In the genomic region with DNA sequence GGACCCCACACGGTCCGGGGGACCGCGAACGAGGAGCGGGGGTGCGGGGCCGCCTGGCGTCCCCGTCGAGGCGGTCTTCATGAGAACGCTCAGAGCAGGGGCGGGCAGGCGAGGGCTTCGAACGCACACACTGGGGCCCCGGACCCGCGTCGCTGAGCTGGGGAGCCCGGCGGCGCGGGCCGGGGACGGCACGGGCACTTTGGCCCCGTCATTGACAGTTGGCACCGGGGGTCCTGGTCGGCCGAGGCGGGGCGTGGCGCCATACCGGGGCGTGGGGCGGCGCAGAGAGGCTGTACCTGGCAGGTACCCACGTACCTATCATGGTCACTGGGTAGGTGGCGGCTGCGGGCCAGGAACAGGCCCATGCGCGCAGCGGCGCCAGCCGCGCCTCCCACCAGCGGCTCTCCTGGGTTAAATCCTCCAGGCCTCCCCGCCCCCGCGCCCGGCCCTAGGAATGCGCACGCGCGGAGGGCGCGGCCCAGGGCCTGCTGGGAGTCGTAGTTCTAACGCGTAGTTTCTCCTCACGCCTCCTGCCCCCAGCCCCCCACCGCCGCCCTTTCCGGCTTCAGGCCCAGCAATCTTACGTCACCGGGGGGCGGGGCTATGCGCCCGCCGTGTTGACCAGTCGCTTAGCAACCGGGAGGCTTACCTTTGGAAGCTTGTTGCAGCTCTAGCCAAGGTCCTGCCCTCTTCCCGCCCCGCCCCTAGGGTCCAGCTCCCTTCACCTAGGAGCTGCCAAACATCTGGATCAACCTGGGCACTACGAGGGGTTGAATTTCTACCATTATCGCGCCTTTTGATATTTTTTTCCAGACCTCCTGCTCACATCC, we compare ENCODE assay signal across 8 cellular contexts. TPM values are rescaled to one million over a fixed set of nuclear protein-coding genes. Genes with fewer than 3 reads are reported as not detected.
A peak's percentile ranks its signal among the peaks of the same experiment; 100 is the strongest.
DNase-seq lines count a peak whose midpoint lies in the region; ATAC-seq and TF ChIP-seq lines count a peak whose summit lies in the region.

PACRG (plus strand) TSS at position 628 of the 830 bp plus-strand sequence.
PRKN (minus strand) TSS at position 420 of the 830 bp plus-strand sequence.

- no peaks in the 10 kb centered on the region for H3K36me3 ChIP-seq in ACC112 (ENCODE audit: insufficient read depth, low read length)
- H3K36me3 ChIP-seq in colonic mucosa = no peaks in the 10 kb centered on the region

- H3K9ac ChIP-seq in colonic mucosa (ENCODE audit: low read depth in 2 of 2, low read length in 2 of 2) = peak within 1 kb of the TSS; percentile 79 to 90

- H3K4me3 ChIP-seq in ACC112 (ENCODE audit: low read depth, low read length) = peak within 1 kb of the TSS; percentile 96
- H3K4me3 ChIP-seq in colonic mucosa = peak within 1 kb of the TSS; percentile 87

- H3K27ac ChIP-seq in ACC112 (ENCODE audit: low read depth, low read length) = peak within 1 kb of the TSS; percentile 21; the same call in 1 of the 2 replicates
- peak within 1 kb of the TSS; percentile 81 for H3K27ac ChIP-seq in colonic mucosa

- H2AFZ ChIP-seq in ACC112 (ENCODE audit: low read length, unreplicated experiment) = peak within 1 kb of the TSS; percentile 91

- H3K9me3 ChIP-seq in colonic mucosa = no peaks in the 10 kb centered on the region

- ATAC-seq in GM18873 (IDR thresholded peaks at IDR 0.05; ENCODE audit: low FRiP score, unreplicated experiment) (peak; percentile 94), HG03139 (IDR thresholded peaks at IDR 0.05; ENCODE audit: unreplicated experiment) (peak; percentile 99)

- H3K27me3 ChIP-seq in ACC112 (ENCODE audit: insufficient read depth, low read length) (no peaks in the 10 kb centered on the region), colonic mucosa (no peaks in the 10 kb centered on the region)

- no peak for TF ChIP-seq CTCF in colonic mucosa (IDR thresholded peaks at IDR 0.05)

- no peaks in the 10 kb centered on the region for H3K79me2 ChIP-seq in ACC112 (ENCODE audit: control insufficient read depth, insufficient read depth, low read length, unreplicated experiment)

- H3K4me1 ChIP-seq in ACC112 (ENCODE audit: control insufficient read depth, insufficient read depth, low read length, unreplicated experiment) = peaks cover 7% of the 10 kb centered on the region
- H3K4me1 ChIP-seq in colonic mucosa = peaks cover 15% of the 10 kb centered on the region

- peak; percentile 94 for DNase-seq in NCI-H226
- peak; percentile 99 for DNase-seq in activated CD4-positive, alpha-beta T cell treated with anti-CD3 and anti-CD28 coated beads for 48 hours
- DNase-seq in colonic mucosa = peak; percentile 99
- DNase-seq in kidney glomerular epithelial cell (lab: John Stamatoyannopoulos, UW) = peak; percentile 95
- DNase-seq in stimulated activated CD4-positive, alpha-beta T cell treated with anti-CD3 and anti-CD28 coated beads, Interleukin-15, amount 100 ng/mL, for 24 hours = peak; percentile 99

- intact Hi-C loops in colonic mucosa (cut with DNase I) = no loop called here

RNA-seq across cellular contexts. Expression of gene PACRG, which starts in this region (rescaled TPM):
- total RNA-seq in colonic mucosa = 1 to 10 TPM in 1 of 2 donors, not detected in 1; 1.7 TPM

RNA-seq across cellular contexts. Expression of gene PRKN, which starts in this region (rescaled TPM):
- total RNA-seq in colonic mucosa = 1 to 10 TPM; 3.7 to 8.1 TPM

Comparison
In these comparisons a context has a peak if more than half of its experiments do, and no peak if none do; other contexts are left out.
1. Peak in every context shown above with its lines: DNase-seq, ATAC-seq, H3K4me3 ChIP-seq and H3K27ac ChIP-seq.